ENCODE assay signal across 1 cellular context in genomic region chr7:66413379-66414114, GRCh38.
TF ChIP-seq lines count a peak whose summit lies in the region.

No MANE protein-coding gene starts in this region.

TF ChIP-seq in K562, 482 proteins besides CTCF, POLR2A, EP300 and RAD21 (continued from another document):
- TF ChIP-seq MGA (IDR thresholded peaks at IDR 0.05) (no peak), NELFE (IDR thresholded peaks at IDR 0.05; ENCODE audit: insufficient read depth, insufficient read length) (no peak), RERE (CRISPR knock-in tag; IDR thresholded peaks at IDR 0.05; ENCODE audit: borderline replicate concordance) (no peak), NCOR1 (IDR thresholded peaks at IDR 0.05) (no peak), ZBTB40 (IDR thresholded peaks at IDR 0.05) (no peak), ZBTB40 (CRISPR knock-in tag; IDR thresholded peaks at IDR 0.05) (no peak), ZNF512 (tag; IDR thresholded peaks at IDR 0.05) (no peak), POLR2AphosphoS5 (IDR thresholded peaks at IDR 0.05; ENCODE audit: control insufficient read depth, insufficient read depth, low read depth, low read length) (no peak), ZBTB33 (CRISPR knock-in tag; IDR thresholded peaks at IDR 0.05) (peak; percentile 93), POLR2G (IDR thresholded peaks at IDR 0.05; ENCODE audit: low read depth, low read length) (0 out of 2 replicates have a peak, but pooled peaks have one; percentile 15), SMARCE1 (IDR thresholded peaks at IDR 0.05) (no peak)
